ENCODE assay signal across 11 cellular contexts in the genomic region with DNA sequence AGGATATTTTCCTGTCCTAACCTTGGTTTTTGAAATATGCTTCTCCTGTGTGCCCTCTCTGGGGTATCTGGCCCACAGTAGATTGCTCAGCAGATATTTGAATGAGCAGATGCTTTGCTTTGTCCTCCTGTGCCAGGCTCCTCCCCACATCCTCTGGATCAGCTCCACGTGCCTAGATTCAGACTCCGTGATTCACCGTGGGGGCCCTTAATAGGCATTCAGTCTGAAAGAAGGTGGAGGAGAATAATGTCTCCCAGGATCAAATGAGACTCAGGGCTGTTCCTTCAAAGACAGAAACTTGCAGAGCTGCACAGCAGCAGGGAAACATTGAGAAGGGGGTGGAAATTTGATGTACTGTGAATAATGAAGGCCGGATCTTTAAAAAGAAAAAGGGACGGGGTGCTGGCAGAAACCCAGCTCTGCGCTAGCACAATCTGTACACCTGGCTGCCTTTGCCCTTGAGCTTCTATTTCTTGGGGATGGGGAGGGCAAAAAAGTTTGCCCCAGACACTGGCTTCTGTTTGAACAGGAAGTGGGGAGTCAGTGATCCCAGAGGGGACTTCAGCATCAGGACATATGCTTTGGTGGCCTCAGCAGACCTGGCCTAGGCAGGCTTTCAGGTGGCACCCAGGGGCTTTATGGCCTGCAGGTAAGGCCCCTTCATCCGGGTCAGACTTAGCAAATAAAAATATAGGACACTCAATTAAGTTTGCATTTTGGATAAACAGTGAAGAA. TPM values are rescaled to one million over a fixed set of nuclear protein-coding genes. Genes with fewer than 3 reads are reported as not detected.
DNase-seq lines count a peak whose midpoint lies in the region; ATAC-seq and TF ChIP-seq lines count a peak whose summit lies in the region.
"Had no signal": no experiment of that assay in that cellular context is flagged by ENCODE, and none has a peak within 500 bp of the region (broad histone marks: within the 10 kb centered on the region; RNA-seq: fewer than 3 reads in every experiment).

No MANE protein-coding gene starts in this region.

- H3K27ac ChIP-seq in angular gyrus (ENCODE audit: low read depth, low read length): peak overlapping the region; percentile 62
- H3K27ac ChIP-seq in uterus: peak overlapping the region; percentile 55 to 76
- H3K27ac ChIP-seq: C4-2B had no signal

- no peaks in the 10 kb centered on the region for H3K27me3 ChIP-seq in uterus

- no peak for TF ChIP-seq CTCF in uterus (IDR thresholded peaks at IDR 0.05)

- H3K4me1 ChIP-seq in uterus: no peaks in the 10 kb centered on the region

- TF ChIP-seq POLR2A in uterus (IDR thresholded peaks at IDR 0.05): no peak

- H3K9me3 ChIP-seq in uterus: no peaks in the 10 kb centered on the region

- ATAC-seq in GM21381 (IDR thresholded peaks at IDR 0.05; ENCODE audit: unreplicated experiment): no peak

- DNase-seq in activated effector memory CD4-positive, alpha-beta T cell treated with anti-CD3 and anti-CD28 coated beads, Interleukin-2, amount 50 U/mL, for 16 hours: peak; percentile 38
- no peak for DNase-seq in activated effector memory CD4-positive, alpha-beta T cell treated with Interleukin-2 at 50 U/mL for 16 hours
- peak; percentile 94 for DNase-seq in kidney tubule cell (ENCODE audit: low spot score)
- peak; percentile 55 to 57 for DNase-seq in uterus
- no peak for DNase-seq in NCI-H510A (lab: John Stamatoyannopoulos, UW)
- no peak for DNase-seq in activated CD8-positive, alpha-beta memory T cell treated with anti-CD3 and anti-CD28 coated beads for 24 hours
- DNase-seq: hippocampal formation, NCI-H1105 had no signal

- intact Hi-C loops in uterus (cut with DNase I; ENCODE audit: low total_unique reads): no loop called here

- no peaks in the 10 kb centered on the region for H3K36me3 ChIP-seq in uterus

- H3K4me3 ChIP-seq in uterus: no peak overlapping the region

RNA-seq across cellular contexts. Expression of a gene that starts 15.9 kb away (rescaled TPM):
- total RNA-seq in uterus: under 1 TPM in 1 of 4 donors, not detected in 3; 0.14 TPM

Comparison
In these comparisons a context has a peak if more than half of its experiments do, and no peak if none do; other contexts are left out.
1. DNase-seq: peak in activated effector memory CD4-positive, alpha-beta T cell treated with anti-CD3 and anti-CD28 coated beads, Interleukin-2, amount 50 U/mL, for 16 hours (single experiment), kidney tubule cell (single experiment) and uterus (2 of 2); none in activated effector memory CD4-positive, alpha-beta T cell treated with Interleukin-2 at 50 U/mL for 16 hours (single experiment), NCI-H510A (single experiment) and activated CD8-positive, alpha-beta memory T cell treated with anti-CD3 and anti-CD28 coated beads for 24 hours (single experiment).